Comparison of ENCODE assay signal across 8 cellular contexts in genomic region chr16:81885976-81886586, GRCh38.
A peak's percentile ranks its signal among the peaks of the same experiment; 100 is the strongest.
DNase-seq lines count a peak whose midpoint lies in the region; ATAC-seq and TF ChIP-seq lines count a peak whose summit lies in the region.

No MANE protein-coding gene starts in this region.

- H3K4me1 ChIP-seq in RWPE2 (ENCODE audit: insufficient read depth, poor library complexity, severe bottlenecking): no peaks in the 10 kb centered on the region
- no peaks in the 10 kb centered on the region for H3K4me1 ChIP-seq in uterus

- no peak overlapping the region for H3K27ac Mint-ChIP-seq in activated CD8-positive, alpha-beta memory T cell treated with anti-CD3 and anti-CD28 coated beads, Interleukin-2, amount 10 ng/mL, durations not matched to agents 7 days and 5 days
- no peak overlapping the region for H3K27ac Mint-ChIP-seq in HFFc6

- H3K27me3 ChIP-seq in RWPE2 (ENCODE audit: insufficient read depth, poor library complexity, severe bottlenecking) (no peaks in the 10 kb centered on the region), uterus (no peaks in the 10 kb centered on the region)

- H3K27me3 Mint-ChIP-seq in activated CD8-positive, alpha-beta memory T cell treated with anti-CD3 and anti-CD28 coated beads, Interleukin-2, amount 10 ng/mL, durations not matched to agents 7 days and 5 days: no peaks in the 10 kb centered on the region
- H3K27me3 Mint-ChIP-seq in HFFc6 (ENCODE audit: insufficient read depth): peaks cover 14% of the 10 kb centered on the region

- peaks cover 7% of the 10 kb centered on the region for H3K36me3 Mint-ChIP-seq in activated CD8-positive, alpha-beta memory T cell treated with anti-CD3 and anti-CD28 coated beads, Interleukin-2, amount 10 ng/mL, durations not matched to agents 7 days and 5 days
- no peaks in the 10 kb centered on the region for H3K36me3 Mint-ChIP-seq in HFFc6 (ENCODE audit: low read depth)

- H3K27ac ChIP-seq in RWPE2 (ENCODE audit: poor library complexity, severe bottlenecking) (no peak overlapping the region), uterus (no peak overlapping the region)

- TF ChIP-seq POLR2A in uterus (IDR thresholded peaks at IDR 0.05): no peak

- intact Hi-C loops in posterior vena cava (cut with DNase I): no loop called here
- intact Hi-C loops in uterus (cut with DNase I; ENCODE audit: low total_unique reads): no loop called here

- CTCF ChIA-PET in activated CD8-positive, alpha-beta memory T cell treated with anti-CD3 and anti-CD28 coated beads, Interleukin-2, amount 10 ng/mL, durations not matched to agents 7 days and 5 days (lab: Charles Lee): interaction anchor here (0.8 to 8.3 kb wide), 14 partner anchors 9 to 681 kb away, joined by 3 to 70 read pairs (median 4); no protein-coding TSS in a partner anchor

- peak; percentile 45 for DNase-seq in activated CD8-positive, alpha-beta memory T cell treated with anti-CD3 and anti-CD28 coated beads, Interleukin-2, amount 10 ng/mL, durations not matched to agents 7 days and 5 days
- DNase-seq in activated CD8-positive, alpha-beta memory T cell treated with anti-CD3 and anti-CD28 coated beads, Interleukin-2, amount 50 U/mL, for 4 hours: no peak
- no peak for DNase-seq in HFFc6
- DNase-seq in RWPE2 (ENCODE audit: low spot score): no peak
- peak; percentile 30 for DNase-seq in posterior vena cava (ENCODE audit: low spot score)
- no peak for DNase-seq in uterus
- DNase-seq in NCI-H1930 (lab: John Stamatoyannopoulos, UW): no peak

- no peaks in the 10 kb centered on the region for H3K9me3 ChIP-seq in RWPE2 (ENCODE audit: severe bottlenecking)
- H3K9me3 ChIP-seq in uterus: no peaks in the 10 kb centered on the region

- no peak overlapping the region for H3K4me3 ChIP-seq in RWPE2 (ENCODE audit: severe bottlenecking)
- no peak overlapping the region for H3K4me3 ChIP-seq in uterus

- H3K9me3 Mint-ChIP-seq in activated CD8-positive, alpha-beta memory T cell treated with anti-CD3 and anti-CD28 coated beads, Interleukin-2, amount 10 ng/mL, durations not matched to agents 7 days and 5 days (ENCODE audit: low read depth): no peaks in the 10 kb centered on the region
- H3K9me3 Mint-ChIP-seq in HFFc6: no peaks in the 10 kb centered on the region

- ATAC-seq in activated CD8-positive, alpha-beta memory T cell treated with anti-CD3 and anti-CD28 coated beads, Interleukin-2, amount 10 ng/mL, durations not matched to agents 7 days and 5 days: peak; percentile 69
- ATAC-seq in RWPE2 (ENCODE audit: low read depth) (peak; percentile 73; the same call in 2 of the 3 replicates), esophagus mucosa (peak; percentile 60)

- H3K4me3 Mint-ChIP-seq in activated CD8-positive, alpha-beta memory T cell treated with anti-CD3 and anti-CD28 coated beads, Interleukin-2, amount 10 ng/mL, durations not matched to agents 7 days and 5 days: no peak overlapping the region
- no peak overlapping the region for H3K4me3 Mint-ChIP-seq in HFFc6

- H3K4me1 Mint-ChIP-seq in activated CD8-positive, alpha-beta memory T cell treated with anti-CD3 and anti-CD28 coated beads, Interleukin-2, amount 10 ng/mL, durations not matched to agents 7 days and 5 days: peaks cover 4% of the 10 kb centered on the region
- 0 out of 2 replicates have a peak, but pooled peaks cover 5% of the 10 kb centered on the region for H3K4me1 Mint-ChIP-seq in HFFc6 (ENCODE audit: low read depth)

- TF ChIP-seq CTCF in HFFc6 (IDR thresholded peaks at IDR 0.05) (peak; percentile 88), RWPE2 (IDR thresholded peaks at IDR 0.05; ENCODE audit: poor library complexity, severe bottlenecking) (peak; percentile 87), uterus (IDR thresholded peaks at IDR 0.05) (peak in 2 of 4 experiments; percentile 20 to 27)

- no peaks in the 10 kb centered on the region for H3K36me3 ChIP-seq in RWPE2 (ENCODE audit: low read depth)
- H3K36me3 ChIP-seq in uterus: no peaks in the 10 kb centered on the region

Comparison
In these comparisons a context has a peak if more than half of its experiments do, and no peak if none do; other contexts are left out.
1. DNase-seq: peak in activated CD8-positive, alpha-beta memory T cell treated with anti-CD3 and anti-CD28 coated beads, Interleukin-2, amount 10 ng/mL, durations not matched to agents 7 days and 5 days (single experiment) and posterior vena cava (single experiment); none in activated CD8-positive, alpha-beta memory T cell treated with anti-CD3 and anti-CD28 coated beads, Interleukin-2, amount 50 U/mL, for 4 hours (single experiment), HFFc6 (single experiment), RWPE2 (single experiment), uterus (0 of 2) and NCI-H1930 (0 of 2).
2. Peak in every context shown above with its lines, with median percentiles within 50 percentile points of each other: ATAC-seq.